ENCODE assay signal across 24 cellular contexts in genomic region chr20:48852609-48853008, GRCh38.
"Had no signal": no experiment of that assay in that cellular context is flagged by ENCODE, and none has a peak within 500 bp of the region (broad histone marks: within the 10 kb centered on the region; RNA-seq: fewer than 3 reads in every experiment).

No MANE protein-coding gene starts in this region.

- H3K9me3 ChIP-seq: colonic mucosa, esophagus squamous epithelium, gastroesophageal sphincter, heart left ventricle, left lung, lower lobe of right lung, mucosa of descending colon had no signal

- H3K27me3 ChIP-seq: colonic mucosa, gastroesophageal sphincter, heart left ventricle, hepatocyte had no signal

- ATAC-seq: effector memory CD8-positive, alpha-beta T cell; esophagus mucosa; gastroesophageal sphincter; heart left ventricle; left cardiac atrium; left lung; left ventricle myocardium superior; lower lobe of right lung; mucosa of descending colon had no signal

- FAIRE-seq: endometrium, islet of Langerhans, keratinocyte had no signal

- H3K36me3 ChIP-seq: colonic mucosa, esophagus squamous epithelium, gastroesophageal sphincter, heart left ventricle, left lung, lower lobe of right lung had no signal

- H3K4me1 ChIP-seq: colonic mucosa, esophagus squamous epithelium, gastroesophageal sphincter, lower lobe of right lung had no signal

- DNase-seq: colonic mucosa; cortex of kidney; effector CD8-positive, alpha-beta T cell; effector memory CD8-positive, alpha-beta T cell; endodermal cell; erythroblast; esophagus squamous epithelium; foreskin fibroblast; foreskin melanocyte; heart left ventricle; left cardiac atrium; left lung; left ventricle myocardium superior; lower lobe of right lung; mesenchymal stem cell; mucosa of descending colon; naive B cell had no signal

- H2AFZ ChIP-seq: hepatocyte had no signal

- H3K4me2 ChIP-seq: hepatocyte had no signal

- H3K79me2 ChIP-seq: hepatocyte had no signal

- H3K4me3 ChIP-seq: colonic mucosa, esophagus squamous epithelium, gastroesophageal sphincter, heart left ventricle, hepatocyte, left lung, lower lobe of right lung, mucosa of descending colon had no signal

- H3K27ac ChIP-seq: colonic mucosa, epithelial cell of prostate, esophagus squamous epithelium, gastroesophageal sphincter, heart left ventricle, hepatocyte, left lung, lower lobe of right lung had no signal
